ENCODE assay signal across 13 cellular contexts in the genomic region with DNA sequence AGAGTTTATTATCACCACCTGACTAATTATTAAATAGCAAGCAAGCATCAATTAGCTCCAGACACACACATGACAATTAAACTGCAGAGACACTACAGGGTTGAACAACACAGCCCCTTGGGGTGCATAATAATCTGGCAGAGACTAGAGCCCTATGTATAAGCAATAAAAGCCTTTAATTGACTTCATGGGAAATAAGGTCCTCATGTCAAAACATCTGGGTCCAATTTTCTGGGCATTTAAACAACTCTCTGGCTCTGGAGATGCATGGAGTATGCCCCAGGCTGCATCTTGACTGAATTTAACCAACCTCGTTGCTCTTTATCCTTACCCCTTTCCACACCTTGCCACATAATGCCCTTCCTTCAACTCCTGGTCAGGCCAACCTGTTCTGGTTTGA.
"Had no signal": no experiment of that assay in that cellular context is flagged by ENCODE, and none has a peak within 500 bp of the region (broad histone marks: within the 10 kb centered on the region; RNA-seq: fewer than 3 reads in every experiment).

No MANE protein-coding gene starts in this region.

- DNase-seq: activated CD4-positive, alpha-beta memory T cell treated with anti-CD3 and anti-CD28 coated beads, Interleukin-2, amount 10 ng/mL, durations not matched to agents 7 days and 5 days; activated CD4-positive, alpha-beta T cell treated with anti-CD3 and anti-CD28 coated beads for 36 hours; activated gamma-delta T cell treated with Interleukin-2 at 50 U/mL for 16 hours; activated naive CD8-positive, alpha-beta T cell treated with anti-CD3 and anti-CD28 coated beads for 36 hours; activated T-cell treated with anti-CD3 and anti-CD28 coated beads, Interleukin-2, amount 50 U/mL, for 72 hours; anterior cingulate cortex; cerebellar nuclear complex; dermis blood vessel endothelial cell; foreskin melanocyte; mammary epithelial cell; natural killer cell; right cardiac atrium; small intestine had no signal

- ATAC-seq: activated CD4-positive, alpha-beta T cell treated with anti-CD3 and anti-CD28 coated beads for 36 hours; activated T-cell treated with anti-CD3 and anti-CD28 coated beads, Interleukin-2, amount 50 U/mL, for 72 hours; natural killer cell; right cardiac atrium had no signal
